In the genomic region with DNA sequence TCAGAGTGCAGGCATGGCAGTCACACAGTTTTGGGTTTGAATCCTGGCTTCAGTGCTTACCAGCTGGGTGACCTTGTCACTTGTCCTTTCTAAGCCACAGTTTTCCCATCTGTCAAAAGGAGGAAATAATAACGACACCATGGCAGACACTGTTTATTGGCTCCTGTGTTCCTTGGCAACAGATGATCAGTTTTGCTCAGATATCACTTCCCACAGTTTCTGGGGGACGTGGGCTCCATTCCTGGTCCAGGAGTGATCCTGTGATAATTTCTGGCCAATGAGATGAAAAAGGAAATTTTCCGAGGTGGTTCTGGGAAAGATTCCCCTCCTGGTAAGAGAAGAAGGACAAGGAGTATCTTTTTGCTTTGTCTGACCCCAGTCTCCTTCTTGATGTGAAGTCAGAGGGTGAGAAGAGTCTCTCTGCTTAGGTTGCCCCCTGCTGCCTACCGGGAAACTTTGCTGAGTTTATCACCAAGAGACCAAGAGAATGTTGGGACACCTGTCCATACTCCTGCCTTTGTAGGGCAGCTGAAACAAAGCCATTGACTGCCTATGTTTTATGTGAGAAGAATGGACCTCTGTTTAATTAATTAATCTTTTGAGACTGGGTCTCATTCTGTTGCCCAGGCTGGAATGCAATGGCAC, we compare ENCODE assay signal across 13 cellular contexts.
DNase-seq lines count a peak whose midpoint lies in the region; TF ChIP-seq lines count a peak whose summit lies in the region.
"Had no signal": no experiment of that assay in that cellular context is flagged by ENCODE, and none has a peak within 500 bp of the region (broad histone marks: within the 10 kb centered on the region; RNA-seq: fewer than 3 reads in every experiment).

No MANE protein-coding gene starts in this region.

- H3K4me3 ChIP-seq in kidney epithelial cell (ENCODE audit: low read depth, low read length) = no peak overlapping the region
- H3K4me3 ChIP-seq: gastrocnemius medialis, lower lobe of right lung had no signal

- no peaks in the 10 kb centered on the region; the same call in 1 of the 2 replicates for H3K27me3 Mint-ChIP-seq in H9 (ENCODE audit: low read depth)
- H3K27me3 Mint-ChIP-seq in activated CD4-positive, alpha-beta T cell treated with anti-CD3 and anti-CD28 coated beads, Interleukin-2, amount 10 ng/mL, durations not matched to agents 7 days and 5 days = peaks cover 2% of the 10 kb centered on the region
- H3K27me3 Mint-ChIP-seq: CD4-positive, alpha-beta T cell had no signal

- H4K91ac ChIP-seq in H9 (ENCODE audit: insufficient read length, low read depth, low read length) = no peak overlapping the region

- H3K4me2 ChIP-seq in H9 (ENCODE audit: insufficient read depth, insufficient read length, low read length) = no peak overlapping the region

- no peak overlapping the region for H3K27ac ChIP-seq in C4-2B
- H3K27ac ChIP-seq in H9 (ENCODE audit: insufficient read length, low read depth, low read length) = no peak overlapping the region
- H3K27ac ChIP-seq: gastrocnemius medialis, lower lobe of right lung had no signal

- H4K5ac ChIP-seq in H9 (ENCODE audit: insufficient read length, low read depth, low read length) = no peak overlapping the region

- no peak overlapping the region for H3K27ac Mint-ChIP-seq in H9
- no peak overlapping the region for H3K27ac Mint-ChIP-seq in activated CD4-positive, alpha-beta T cell treated with anti-CD3 and anti-CD28 coated beads, Interleukin-2, amount 10 ng/mL, durations not matched to agents 7 days and 5 days
- H3K27ac Mint-ChIP-seq: CD4-positive, alpha-beta T cell had no signal

- WGBS in H9 (ENCODE audit: extremely low coverage, insufficient read length, low lambda C conversion rate) = no CpG with 5 or more reads among the region's 4 CpGs

- no peak overlapping the region for H2AFZ ChIP-seq in H9 (ENCODE audit: low read length)

- POLR2A ChIA-PET in activated CD4-positive, alpha-beta T cell treated with anti-CD3 and anti-CD28 coated beads, Interleukin-2, amount 10 ng/mL, durations not matched to agents 7 days and 5 days (lab: Charles Lee) = no interaction called here

- no peak overlapping the region for H3K9ac ChIP-seq in H9 (ENCODE audit: extremely low read depth, insufficient read length, low read length)

- no peak overlapping the region for H2AK5ac ChIP-seq in H9 (ENCODE audit: insufficient read length, low read length)

- H4K20me1 ChIP-seq in H9 (ENCODE audit: control insufficient read depth, insufficient read depth, insufficient read length) = no peaks in the 10 kb centered on the region

- no peaks in the 10 kb centered on the region for H3K23me2 ChIP-seq in H9 (ENCODE audit: insufficient read length, low read depth, low read length, poor library complexity, severe bottlenecking)

- H3T11ph ChIP-seq in H9 (ENCODE audit: low read length) = no peak overlapping the region

- H2BK5ac ChIP-seq in H9 (ENCODE audit: insufficient read length, low read length) = no peak overlapping the region

- no peaks in the 10 kb centered on the region for H3K4me1 ChIP-seq in H9 (ENCODE audit: insufficient read depth, low read length)
- H3K4me1 ChIP-seq: gastrocnemius medialis, lower lobe of right lung had no signal

- H2BK120ac ChIP-seq in H9 (ENCODE audit: low read depth, low read length, poor library complexity, severe bottlenecking) = no peak overlapping the region

- H3K36me3 Mint-ChIP-seq in H9 (ENCODE audit: insufficient read depth in 1 of 3, low read depth in 3 of 3) = peaks cover 0 to 13% (median 3%) of the 10 kb centered on the region in 3 experiments; a peak in 6 of 7 replicates
- no peaks in the 10 kb centered on the region for H3K36me3 Mint-ChIP-seq in activated CD4-positive, alpha-beta T cell treated with anti-CD3 and anti-CD28 coated beads, Interleukin-2, amount 10 ng/mL, durations not matched to agents 7 days and 5 days (ENCODE audit: low read depth)

- H3K23ac ChIP-seq in H9 (ENCODE audit: insufficient read length, low read depth, low read length) = no peak overlapping the region

- H3K27me3 ChIP-seq in H9 (ENCODE audit: insufficient read depth, low read length) = no peaks in the 10 kb centered on the region
- H3K27me3 ChIP-seq in kidney epithelial cell (ENCODE audit: control insufficient read depth, insufficient read depth, low read length) = no peaks in the 10 kb centered on the region

- no peaks in the 10 kb centered on the region for H3K9me3 ChIP-seq in H9 (ENCODE audit: control insufficient read depth, low read depth, low read length)
- H3K9me3 ChIP-seq: gastrocnemius medialis, lower lobe of right lung had no signal

- no peak overlapping the region for H4K8ac ChIP-seq in H9 (replicated peaks; ENCODE audit: insufficient read length, low read depth, low read length)

- no peak overlapping the region for H3K18ac ChIP-seq in H9 (ENCODE audit: insufficient read length, low read depth, low read length)

- DNase-seq in H9 = no peak
- DNase-seq in SW480 (ENCODE audit: low spot score) = peak; percentile 20
- no peak for DNase-seq in kidney epithelial cell (ENCODE audit: low read depth)
- no peak for DNase-seq in dedifferentiated amniotic fluid mesenchymal stem cell (ENCODE audit: extremely low spot score)
- no peak for DNase-seq in NCI-H1105 (lab: John Stamatoyannopoulos, UW)
- no peak for DNase-seq in activated CD4-positive, alpha-beta T cell treated with anti-CD3 and anti-CD28 coated beads, Interleukin-2, amount 10 ng/mL, durations not matched to agents 7 days and 5 days
- DNase-seq in NCI-H2227 treated with DMSO at 0.1 percent for 48 hours (lab: John Stamatoyannopoulos, UW) = no peak
- DNase-seq: CD4-positive, alpha-beta T cell; gastrocnemius medialis; lower lobe of right lung; NCI-H2081 treated with DMSO at 0.1 percent for 48 hours; SHP77 had no signal

- peaks cover 15% of the 10 kb centered on the region in 2 experiments; a peak in 4 of 5 replicates for H3K9me3 Mint-ChIP-seq in H9
- H3K9me3 Mint-ChIP-seq in activated CD4-positive, alpha-beta T cell treated with anti-CD3 and anti-CD28 coated beads, Interleukin-2, amount 10 ng/mL, durations not matched to agents 7 days and 5 days = no peaks in the 10 kb centered on the region
- H3K9me3 Mint-ChIP-seq: CD4-positive, alpha-beta T cell had no signal

- no peak overlapping the region for H3K4ac ChIP-seq in H9 (ENCODE audit: low read depth, low read length)

- H3K79me2 ChIP-seq in H9 (ENCODE audit: insufficient read depth, low read length) = no peaks in the 10 kb centered on the region

- TF ChIP-seq CTCF in C4-2B (conservative IDR thresholded peaks at IDR 0.05) = peak; percentile 18
- TF ChIP-seq CTCF in H9 (conservative IDR thresholded peaks at IDR 0.05) = peak; percentile 47; the same call in 2 of the 3 replicates
- TF ChIP-seq CTCF in kidney epithelial cell (IDR thresholded peaks at IDR 0.05; ENCODE audit: insufficient read depth, low read length, poor library complexity, severe bottlenecking) = peak; percentile 9

- no peaks in the 10 kb centered on the region for H3K36me3 ChIP-seq in kidney epithelial cell (ENCODE audit: control insufficient read depth, insufficient read depth, low read length)
- H3K36me3 ChIP-seq: gastrocnemius medialis, lower lobe of right lung had no signal

- CTCF ChIA-PET in activated CD4-positive, alpha-beta T cell treated with anti-CD3 and anti-CD28 coated beads, Interleukin-2, amount 10 ng/mL, durations not matched to agents 7 days and 5 days (lab: Charles Lee) = no interaction called here

- H3K14ac ChIP-seq in H9 (ENCODE audit: insufficient read depth, low read length) = no peak overlapping the region

- H3K56ac ChIP-seq in H9 (ENCODE audit: insufficient read length, low read depth, low read length) = no peak overlapping the region

- no peak overlapping the region for H2BK15ac ChIP-seq in H9 (ENCODE audit: low read depth, low read length)

- H3K4me1 Mint-ChIP-seq in H9 = peaks cover 3 to 7% of the 10 kb centered on the region in 2 experiments
- no peaks in the 10 kb centered on the region for H3K4me1 Mint-ChIP-seq in activated CD4-positive, alpha-beta T cell treated with anti-CD3 and anti-CD28 coated beads, Interleukin-2, amount 10 ng/mL, durations not matched to agents 7 days and 5 days

- H3K4me3 Mint-ChIP-seq in H9 = no peak overlapping the region
- no peak overlapping the region for H3K4me3 Mint-ChIP-seq in activated CD4-positive, alpha-beta T cell treated with anti-CD3 and anti-CD28 coated beads, Interleukin-2, amount 10 ng/mL, durations not matched to agents 7 days and 5 days
- H3K4me3 Mint-ChIP-seq: CD4-positive, alpha-beta T cell had no signal

- H2BK20ac ChIP-seq in H9 (ENCODE audit: low read depth, low read length, poor library complexity, severe bottlenecking) = no peak overlapping the region

- H3K79me1 ChIP-seq in H9 (ENCODE audit: insufficient read depth, low read depth, low read length, poor library complexity, severe bottlenecking) = no peaks in the 10 kb centered on the region

- no peak overlapping the region for H2BK12ac ChIP-seq in H9 (ENCODE audit: insufficient read length, low read depth, low read length)
